ENCODE assay signal across 24 cellular contexts in the genomic region with DNA sequence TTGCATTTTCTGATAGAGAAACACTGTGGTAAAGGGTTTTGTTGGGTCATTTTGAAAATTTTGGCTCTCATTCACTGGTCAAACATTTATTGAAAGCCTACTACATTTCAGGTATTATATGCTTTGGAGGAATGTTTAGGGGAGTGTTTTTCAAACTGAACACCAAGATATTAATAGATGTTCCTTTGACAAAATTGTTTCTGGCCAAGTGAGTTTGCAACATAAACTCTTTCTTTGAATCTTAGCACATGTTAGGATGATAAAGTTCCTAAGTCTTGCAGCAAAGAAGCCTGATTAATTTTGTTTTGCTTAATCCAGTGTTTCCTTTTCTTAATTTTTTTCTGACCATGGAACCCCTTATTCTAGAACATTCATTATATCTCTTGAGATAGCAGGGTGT.
"Had no signal": no experiment of that assay in that cellular context is flagged by ENCODE, and none has a peak within 500 bp of the region (broad histone marks: within the 10 kb centered on the region; RNA-seq: fewer than 3 reads in every experiment).

No MANE protein-coding gene starts in this region.

- H3K9me3 ChIP-seq: adrenal gland had no signal

- H3K4me3 ChIP-seq: adrenal gland had no signal

- ATAC-seq: activated CD8-positive, alpha-beta T cell treated with anti-CD3 and anti-CD28 coated beads for 36 hours; activated T-cell treated with anti-CD3 and anti-CD28 coated beads, Interleukin-2, amount 50 U/mL, for 72 hours; activated T-helper 17 cell treated with anti-CD3 and anti-CD28 coated beads, Interleukin-2, amount 50 U/mL, for 72 hours; Panc1 had no signal

- H3K27ac ChIP-seq: adrenal gland had no signal

- H3K36me3 ChIP-seq: adrenal gland, brain microvascular endothelial cell had no signal

- H3K27me3 ChIP-seq: adrenal gland, brain microvascular endothelial cell had no signal

- DNase-seq: activated CD4-positive, alpha-beta T cell treated with anti-CD3 and anti-CD28 coated beads, Interleukin-2, amount 10 ng/mL, durations not matched to agents 24 days and 14 days; activated CD4-positive, alpha-beta T cell treated with anti-CD3 and anti-CD28 coated beads, Interleukin-2, amount 50 U/mL, for 4 hours; activated CD8-positive, alpha-beta T cell treated with anti-CD3 and anti-CD28 coated beads for 36 hours; activated effector memory CD4-positive, alpha-beta T cell treated with anti-CD3 and anti-CD28 coated beads, Interleukin-2, amount 50 U/mL, for 16 hours; activated naive CD4-positive, alpha-beta T cell treated with Interleukin-2 at 50 U/mL for 16 hours; activated naive CD8-positive, alpha-beta T cell treated with anti-CD3 and anti-CD28 coated beads, Interleukin-2, amount 10 ng/mL, durations not matched to agents 7 days and 5 days; activated T-cell treated with anti-CD3 and anti-CD28 coated beads, Interleukin-2, amount 50 U/mL, for 1 hour; activated T-cell treated with anti-CD3 and anti-CD28 coated beads, Interleukin-2, amount 50 U/mL, for 72 hours; adrenal gland; anterior cingulate cortex; Karpas-422; KBM-7; NCI-H1105; NCI-H1417 treated with DMSO at 0.1 percent for 48 hours; NCI-H187 treated with DMSO at 0.1 percent for 48 hours; NCI-H2081; NCI-H2171 treated with DMSO at 0.1 percent for 48 hours; NCI-H2227 treated with DMSO at 0.1 percent for 48 hours; NCI-H446; NCI-H510A treated with DMSO at 0.1 percent for 48 hours; NCI-H526 treated with DMSO at 0.1 percent for 48 hours had no signal
